Comparison of ENCODE assay signal across 23 cellular contexts in the genomic region with DNA sequence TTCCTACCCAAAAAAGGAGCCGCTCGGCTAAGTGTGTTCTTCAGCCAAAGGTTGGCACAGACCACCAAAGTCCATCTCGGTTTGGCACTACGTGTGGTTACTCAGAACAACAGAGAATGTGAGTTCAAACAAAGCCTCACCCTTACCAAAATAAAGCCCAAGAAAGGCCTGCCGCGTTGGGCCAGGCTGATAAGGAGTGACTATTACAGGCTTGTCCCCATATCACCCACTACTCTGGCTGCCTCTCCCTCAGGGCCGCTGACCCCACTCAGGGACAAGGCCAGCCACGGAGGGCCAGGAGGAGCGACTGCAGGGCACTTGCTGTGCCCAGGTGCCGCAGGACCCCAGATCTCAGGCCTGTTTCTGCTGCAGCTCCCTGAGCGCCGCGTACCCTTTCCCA. TPM values are rescaled to one million over a fixed set of nuclear protein-coding genes. Genes with fewer than 3 reads are reported as not detected.
DNase-seq lines count a peak whose midpoint lies in the region; ATAC-seq and TF ChIP-seq lines count a peak whose summit lies in the region.
"Had no signal": no experiment of that assay in that cellular context is flagged by ENCODE, and none has a peak within 500 bp of the region (broad histone marks: within the 10 kb centered on the region; RNA-seq: fewer than 3 reads in every experiment).

No MANE protein-coding gene starts in this region.

- H3K36me3 ChIP-seq in heart right ventricle: peaks cover 0 to 84% (median 8%) of the 10 kb centered on the region in 9 donors
- H3K36me3 ChIP-seq in muscle layer of duodenum (ENCODE audit: control insufficient read depth in 1 of 2, insufficient read depth in 2 of 2, low read length in 2 of 2): peaks cover 25 to 30% of the 10 kb centered on the region in 2 donors
- H3K36me3 ChIP-seq in transverse colon: no peaks in the 10 kb centered on the region
- H3K36me3 ChIP-seq in body of pancreas (replicated peaks in 1 of 2; ENCODE audit: insufficient read depth in 1 of 2, low read depth in 2 of 2): peaks cover 0 to 1% of the 10 kb centered on the region in 2 donors

- ATAC-seq in heart right ventricle: peak; percentile 35 to 78 (median 65)
- no peak for ATAC-seq in GM21423 (IDR thresholded peaks at IDR 0.05; ENCODE audit: unreplicated experiment)
- ATAC-seq in body of pancreas: no peak

- H3K9me3 ChIP-seq in heart right ventricle: no peaks in the 10 kb centered on the region
- no peaks in the 10 kb centered on the region for H3K9me3 ChIP-seq in muscle layer of duodenum (ENCODE audit: control insufficient read depth in 1 of 2, low read length in 2 of 2)
- H3K9me3 ChIP-seq in transverse colon: no peaks in the 10 kb centered on the region
- no peaks in the 10 kb centered on the region for H3K9me3 ChIP-seq in body of pancreas
- H3K9me3 ChIP-seq: SK-N-SH, testis had no signal

- 41 to 55% methylated on average over 13 of the region's 13 CpGs for WGBS in heart right ventricle, 2 donors
- WGBS in transverse colon (ENCODE audit: low coverage in 1 of 2), 2 donors: 40 to 68% methylated on average over 1 to 12 of the region's 13 CpGs
- 74 to 83% methylated on average over 6 to 13 of the region's 13 CpGs for WGBS in body of pancreas, 2 donors

- H3K27ac ChIP-seq in caudate nucleus (ENCODE audit: low read depth, low read length): peak overlapping the region; percentile 48
- H3K27ac ChIP-seq in heart right ventricle: peak overlapping the region; percentile 32 to 87 (median 74)
- H3K27ac ChIP-seq in muscle layer of duodenum (ENCODE audit: low read length): peak overlapping the region; percentile 86
- peak overlapping the region; percentile 64 to 88 (median 85) for H3K27ac ChIP-seq in transverse colon
- no peak overlapping the region for H3K27ac ChIP-seq in body of pancreas

- H3K27me3 ChIP-seq in heart right ventricle: no peaks in the 10 kb centered on the region
- H3K27me3 ChIP-seq in muscle layer of duodenum (ENCODE audit: low read depth, low read length): no peaks in the 10 kb centered on the region
- no peaks in the 10 kb centered on the region for H3K27me3 ChIP-seq in transverse colon
- no peaks in the 10 kb centered on the region for H3K27me3 ChIP-seq in body of pancreas
- H3K27me3 ChIP-seq: testis had no signal

- H3K4me3 ChIP-seq in heart right ventricle (no peak overlapping the region), muscle layer of duodenum (ENCODE audit: low read depth in 1 of 2, low read length in 2 of 2) (no peak overlapping the region), transverse colon (no peak overlapping the region), body of pancreas (no peak overlapping the region)
- H3K4me3 ChIP-seq: testis had no signal

- in situ Hi-C loops in transverse colon (cut with MboI; ENCODE audit: low pct_ligation_motif_present in 1 of 4, low pct_unique_long_range_greater_than_20kb in 1 of 4, low sequenced_read_pairs in 3 of 4): loop anchor here in 3 of 4 donors (10.0 to 25.0 kb wide), 3 partner anchors 200 to 750 kb away; a partner anchor contains a TSS

- no peak for TF ChIP-seq EP300 in transverse colon (IDR thresholded peaks at IDR 0.05; ENCODE audit: low read depth)

- DNase-seq in caudate nucleus (lab: John Stamatoyannopoulos, UW) (peak in 4 of 61 donors; percentile 34 to 61 (median 39)), heart right ventricle (peak; percentile 61 to 62), transverse colon (no peak), body of pancreas (no peak), HuH-7 (ENCODE audit: low spot score) (no peak)
- DNase-seq in activated T-cell treated with anti-CD3 and anti-CD28 coated beads, Interleukin-2, amount 50 U/mL, for 1 hour: no peak
- DNase-seq: activated CD8-positive, alpha-beta memory T cell treated with anti-CD3 and anti-CD28 coated beads for 24 hours; activated naive CD8-positive, alpha-beta T cell treated with anti-CD3 and anti-CD28 coated beads, Interleukin-2, amount 10 ng/mL, durations not matched to agents 7 days and 5 days; DMS53; immature natural killer cell; IMR-90; mammary epithelial cell; MM.1S; NCI-H1694; NCI-H226; SK-N-SH; stimulated activated CD4-positive, alpha-beta T cell treated with anti-CD3 and anti-CD28 coated beads, Interleukin-12 subunit alpha, Interleukin-12 subunit beta, amount 100 ng/mL, for 4 hours; T-helper 9 cell; testis had no signal

- intact Hi-C loops in heart right ventricle (cut with DNase I) (loop anchor here in 4 of 10 donors (2.0 to 10.0 kb wide), 5 partner anchors 35 to 195 kb away; no protein-coding TSS in a partner anchor), transverse colon (cut with DNase I; ENCODE audit: low total_unique reads) (no loop called here), body of pancreas (cut with DNase I) (no loop called here)

- TF ChIP-seq POLR2A in transverse colon (IDR thresholded peaks at IDR 0.05): no peak
- no peak for TF ChIP-seq POLR2A in body of pancreas (IDR thresholded peaks at IDR 0.05)

- TF ChIP-seq CTCF in heart right ventricle (IDR thresholded peaks at IDR 0.05) (no peak), transverse colon (IDR thresholded peaks at IDR 0.05) (no peak), body of pancreas (IDR thresholded peaks at IDR 0.05) (no peak)

- peaks cover 32 to 85% (median 61%) of the 10 kb centered on the region in 9 donors for H3K4me1 ChIP-seq in heart right ventricle
- H3K4me1 ChIP-seq in muscle layer of duodenum (ENCODE audit: control insufficient read depth in 1 of 2, insufficient read depth in 2 of 2, low read length in 2 of 2): peaks cover 21 to 34% of the 10 kb centered on the region in 2 donors
- peaks cover 25 to 44% (median 35%) of the 10 kb centered on the region in 4 donors for H3K4me1 ChIP-seq in transverse colon
- peaks cover 33% of the 10 kb centered on the region for H3K4me1 ChIP-seq in body of pancreas

RNA-seq across cellular contexts. Expression of a gene that starts 13.8 kb away (rescaled TPM):
- 10 to 100 TPM; 11.3 to 26.3 (median 16.1) TPM for total RNA-seq in heart right ventricle
- 10 to 100 TPM; 16.8 to 24.6 TPM for polyA plus RNA-seq in heart right ventricle
- total RNA-seq in transverse colon: 10 to 100 TPM; 29.5 to 44.2 (median 33.1) TPM
- 10 to 100 TPM; 21.1 to 23.1 TPM for total RNA-seq in body of pancreas

RNA-seq across cellular contexts. Expression of a gene that starts 29.8 kb away (rescaled TPM):
- 1 to 10 TPM in 1 of 10 donors, under 1 TPM in 9; 0.10 to 1.2 (median 0.66) TPM for total RNA-seq in heart right ventricle
- polyA plus RNA-seq in heart right ventricle: under 1 TPM; 0.17 to 0.37 TPM
- 1 to 10 TPM in 1 of 4 donors, under 1 TPM in 3; 0.20 to 1.1 (median 0.58) TPM for total RNA-seq in transverse colon
- 1 to 10 TPM; 2.0 to 7.3 TPM for total RNA-seq in body of pancreas
- total RNA-seq: activated naive CD8-positive, alpha-beta T cell treated with anti-CD3 and anti-CD28 coated beads, Interleukin-2, amount 10 ng/mL, durations not matched to agents 7 days and 5 days; CD8-positive, alpha-beta memory T cell had no signal
- polyA plus RNA-seq: fibroblast of lung, immature natural killer cell, mammary epithelial cell had no signal

Comparison
In these comparisons a context has a peak if more than half of its experiments do, and no peak if none do; other contexts are left out.
1. DNase-seq: peak in heart right ventricle (2 of 2); none in transverse colon (single experiment), body of pancreas (0 of 4), HuH-7 (single experiment) and activated T-cell treated with anti-CD3 and anti-CD28 coated beads, Interleukin-2, amount 50 U/mL, for 1 hour (single experiment).
2. H3K27ac ChIP-seq: peak in caudate nucleus (single experiment), heart right ventricle (10 of 10), muscle layer of duodenum (single experiment) and transverse colon (4 of 4); none in body of pancreas (0 of 4).
3. ATAC-seq: peak in heart right ventricle (8 of 8); none in GM21423 (single experiment) and body of pancreas (single experiment).